Comparison of ENCODE assay signal across 10 cellular contexts in the genomic region with DNA sequence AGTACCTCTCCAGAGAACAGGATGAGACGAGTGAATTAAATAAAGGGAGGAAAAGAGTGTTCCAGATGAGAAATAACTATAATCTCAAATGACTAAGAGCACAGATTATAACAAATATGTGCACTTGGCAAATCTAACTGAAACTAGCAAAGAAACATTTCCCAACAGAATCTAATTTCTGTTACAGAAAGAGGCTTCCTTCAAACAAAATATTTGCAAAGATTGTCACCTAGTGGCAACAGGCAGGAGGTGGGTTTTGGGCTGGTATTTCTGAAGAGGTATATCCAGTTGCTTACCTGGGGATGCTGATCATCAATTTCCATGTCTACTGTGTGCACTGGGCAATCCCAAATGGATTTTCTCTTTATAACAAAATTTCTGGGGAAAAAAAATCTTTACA. TPM values are rescaled to one million over a fixed set of nuclear protein-coding genes. Genes with fewer than 3 reads are reported as not detected.
DNase-seq lines count a peak whose midpoint lies in the region; ATAC-seq, FAIRE-seq and TF ChIP-seq lines count a peak whose summit lies in the region.
"Had no signal": no experiment of that assay in that cellular context is flagged by ENCODE, and none has a peak within 500 bp of the region (broad histone marks: within the 10 kb centered on the region; RNA-seq: fewer than 3 reads in every experiment).

No MANE protein-coding gene starts in this region.

- no peak overlapping the region for H3K4me3 Mint-ChIP-seq in nephron progenitor cell
- H3K4me3 Mint-ChIP-seq: natural killer cell treated with Interleukin-12 subunit alpha and Interleukin-12 subunit beta and Interleukin-15 and Interleukin-18, amount 100 ng/mL, for 72 hours had no signal

- no peak overlapping the region for H3K4me2 ChIP-seq in GM12878 (ENCODE audit: control insufficient read depth, insufficient read depth)

- TF ChIP-seq POLR2A in GM12878 (IDR thresholded peaks at IDR 0.05; ENCODE audit: low read depth, low read length) = no peak

- H2AFZ ChIP-seq in GM12878 (ENCODE audit: control insufficient read depth, low read depth, low read length) = no peak overlapping the region

- TF ChIP-seq RAD21 in Ishikawa (IDR thresholded peaks at IDR 0.05; ENCODE audit: low read depth) (peak; percentile 66), GM12878 (IDR thresholded peaks at IDR 0.05; ENCODE audit: insufficient read depth, low read depth, low read length) (peak; percentile 75)

- H3K36me3 Mint-ChIP-seq in nephron progenitor cell (ENCODE audit: low read depth) = no peaks in the 10 kb centered on the region
- H3K36me3 Mint-ChIP-seq: natural killer cell treated with Interleukin-12 subunit alpha and Interleukin-12 subunit beta and Interleukin-15 and Interleukin-18, amount 100 ng/mL, for 72 hours had no signal

- no peaks in the 10 kb centered on the region for H3K9me3 Mint-ChIP-seq in nephron progenitor cell
- H3K9me3 Mint-ChIP-seq: natural killer cell treated with Interleukin-12 subunit alpha and Interleukin-12 subunit beta and Interleukin-15 and Interleukin-18, amount 100 ng/mL, for 72 hours had no signal

- H3K4me3 ChIP-seq in GM12878 (no peak overlapping the region), colonic mucosa (no peak overlapping the region), WERI-Rb-1 (ENCODE audit: low read depth, low read length) (no peak overlapping the region)

- no peak overlapping the region for H3K27ac ChIP-seq in GM12878 (ENCODE audit: control insufficient read depth, insufficient read depth)
- no peak overlapping the region for H3K27ac ChIP-seq in colonic mucosa
- no peak overlapping the region for H3K27ac ChIP-seq in WERI-Rb-1

- H3K27me3 ChIP-seq in GM12878 (replicated peaks in 1 of 2; ENCODE audit: control insufficient read depth in 2 of 2, insufficient read depth in 2 of 2, low read length in 1 of 2) = peaks cover 0 to 3% of the 10 kb centered on the region in 2 experiments; a peak in 1 of 4 replicates
- no peaks in the 10 kb centered on the region for H3K27me3 ChIP-seq in colonic mucosa
- peaks cover 58% of the 10 kb centered on the region for H3K27me3 ChIP-seq in WERI-Rb-1 (ENCODE audit: insufficient read depth, low read depth, severe bottlenecking)

- 6% methylated on average over 1 of the region's 1 CpG for WGBS in GM12878 (ENCODE audit: insufficient coverage, insufficient replicate concordance, low lambda C conversion rate, missing lambda C conversion rate)

- FAIRE-seq in GM12878 (lab: Jason Lieb, UNC) = no peak

- peaks cover 5% of the 10 kb centered on the region for H3K4me1 Mint-ChIP-seq in nephron progenitor cell

- H3K4me1 ChIP-seq in GM12878 (ENCODE audit: control insufficient read depth, insufficient read depth, low read length) = no peaks in the 10 kb centered on the region; the same call in 1 of the 2 replicates
- H3K4me1 ChIP-seq in colonic mucosa = no peaks in the 10 kb centered on the region

- DNase-seq in GM04503 (ENCODE audit: low read depth) = peak; percentile 42
- no peak for DNase-seq in GM12878 (ENCODE audit: low read depth, low spot score)
- no peak for DNase-seq in nephron progenitor cell
- no peak for DNase-seq in colonic mucosa
- no peak for DNase-seq in WERI-Rb-1
- DNase-seq in SKM-1 treated with dmso at 0.1 percent for 144 hours (lab: John Stamatoyannopoulos, UW; ENCODE audit: unreplicated experiment) = no peak
- DNase-seq: effector CD8-positive, alpha-beta T cell had no signal

- no peaks in the 10 kb centered on the region for H3K79me2 ChIP-seq in GM12878 (ENCODE audit: control insufficient read depth, insufficient read depth, low read length)

- TF ChIP-seq EP300 in Ishikawa (IDR thresholded peaks at IDR 0.05; ENCODE audit: borderline replicate concordance) (no peak), GM12878 (IDR thresholded peaks at IDR 0.05; ENCODE audit: borderline replicate concordance in 1 of 2, control insufficient read depth in 1 of 2, low read depth in 2 of 2, low read length in 2 of 2) (no peak)

- H3K9ac ChIP-seq in GM12878 (ENCODE audit: control insufficient read depth, insufficient read depth, low read length) = no peak overlapping the region
- H3K9ac ChIP-seq in colonic mucosa (ENCODE audit: low read depth in 2 of 2, low read length in 2 of 2) = no peak overlapping the region

- peak; percentile 30; the same call in 2 of the 3 replicates for ATAC-seq in GM12878
- ATAC-seq in GM19452 (IDR thresholded peaks at IDR 0.05; ENCODE audit: unreplicated experiment) = no peak
- ATAC-seq: natural killer cell treated with Interleukin-12 subunit alpha and Interleukin-12 subunit beta and Interleukin-15 and Interleukin-18, amount 100 ng/mL, for 72 hours had no signal

- in situ Hi-C loops in GM12878 (cut with MboI) = no loop called here

- intact Hi-C loops in GM12878 (cut with micrococcal nuclease; ENCODE audit: unreplicated experiment) = loop anchor here (10.0 kb wide), 1 partner anchor 233 kb away; no protein-coding TSS in a partner anchor
- intact Hi-C loops in colonic mucosa (cut with DNase I) = no loop called here

- H3K9me3 ChIP-seq in GM12878 (replicated peaks; ENCODE audit: control insufficient read depth, insufficient read depth, low read length) = no peaks in the 10 kb centered on the region
- H3K9me3 ChIP-seq in colonic mucosa = no peaks in the 10 kb centered on the region
- H3K9me3 ChIP-seq in WERI-Rb-1 (ENCODE audit: severe bottlenecking) = no peaks in the 10 kb centered on the region

- no peaks in the 10 kb centered on the region for H4K20me1 ChIP-seq in GM12878 (ENCODE audit: control insufficient read depth, insufficient read depth)

- CTCF ChIA-PET in GM12878 (lab: Yijun Ruan, JAX) = no interaction called here

- BruUV-seq in GM12878 (replicated peaks; lab: Mats Ljungman, UMichigan) = no TSS peak

- SMC1A ChIA-PET in GM12878 (lab: Charles Lee; ENCODE audit: uncharacterized antibody, unreplicated experiment) = interaction anchor here (1.1 kb wide), 1 partner anchor 93 kb away, joined by 3 read pairs; no protein-coding TSS in a partner anchor

- TF ChIP-seq CTCF in GM12878 (IDR thresholded peaks at IDR 0.05 in 2 of 3, conservative IDR thresholded peaks at IDR 0.05 in 1 of 3; ENCODE audit: control insufficient read depth in 2 of 3, extremely low read depth in 1 of 3, insufficient read depth in 1 of 3, low read depth in 3 of 3, low read length in 3 of 3) (peak; percentile 39 to 62 (median 43); a peak in 5 of 6 replicates), nephron progenitor cell (IDR thresholded peaks at IDR 0.05) (peak; percentile 45), colonic mucosa (IDR thresholded peaks at IDR 0.05) (no peak), WERI-Rb-1 (IDR thresholded peaks at IDR 0.05; ENCODE audit: low read depth, low read length) (no peak)

- RAD21 ChIA-PET in GM12878 (lab: Charles Lee; ENCODE audit: unreplicated experiment) = interaction anchor here (0.8 kb wide), 1 partner anchor 35 kb away, joined by 3 read pairs; no protein-coding TSS in a partner anchor

- H3K36me3 ChIP-seq in GM12878 (ENCODE audit: control insufficient read depth in 2 of 2, insufficient read depth in 2 of 2, low read length in 1 of 2) = no peaks in the 10 kb centered on the region
- no peaks in the 10 kb centered on the region for H3K36me3 ChIP-seq in colonic mucosa
- no peaks in the 10 kb centered on the region for H3K36me3 ChIP-seq in WERI-Rb-1

- POLR2A ChIA-PET in GM12878 (lab: Charles Lee) = no interaction called here

- H3K27ac Mint-ChIP-seq in nephron progenitor cell = no peak overlapping the region
- H3K27ac Mint-ChIP-seq: natural killer cell treated with Interleukin-12 subunit alpha and Interleukin-12 subunit beta and Interleukin-15 and Interleukin-18, amount 100 ng/mL, for 72 hours had no signal

- peaks cover 60% of the 10 kb centered on the region for H3K27me3 Mint-ChIP-seq in nephron progenitor cell (ENCODE audit: low read depth, poor library complexity)

TF ChIP-seq in Ishikawa, 13 proteins besides CTCF, POLR2A, EP300 and RAD21 (continues in another document):
- TF ChIP-seq CREB1 (IDR thresholded peaks at IDR 0.05; ENCODE audit: low read depth) (no peak), EGR1 (IDR thresholded peaks at IDR 0.05) (no peak)

TF ChIP-seq in GM12878, 131 proteins besides CTCF, POLR2A, EP300 and RAD21 (continues in another document):
- no peak for TF ChIP-seq RBBP5 (conservative IDR thresholded peaks at IDR 0.05)

RNA-seq across cellular contexts. Expression of gene SPDL1, which starts 5.6 kb away (rescaled TPM):
- 33.6 and 40.2 TPM in 2 replicates for total RNA-seq in GM12878 (2013; cell fraction: nucleolus; rRNA removed)
- total RNA-seq in GM12878 (2014; rRNA removed) (34.2 and 38.9 TPM in 2 replicates), GM12878 (2014; rRNA removed; fragmentation: Illumina TruSeq; extraction: Trizol) (49.1 and 51.5 TPM in 2 replicates), GM12878 (2021) (34.5 and 39.2 TPM in 2 replicates), colonic mucosa (10 to 100 TPM in 1 of 2 donors, 1 to 10 TPM in 1; 8.0 to 13.7 TPM)
- polyA plus RNA-seq in GM12878 (2011; ENCODE audit: low read depth) = 9.1 TPM
- polyA plus RNA-seq in GM12878 (2011; rRNA removed) (39.7 and 70.1 TPM in 2 replicates), GM12878 (2014; fragmentation: Illumina TruSeq; extraction: Trizol) (67.6 TPM in 2 replicates), GM12878 (2014; fragmentation: Nextera tagmentation; extraction: Ambion mirVana) (10 to 100 TPM; 36.6 to 40.4 TPM), GM12878 (2014; rRNA removed) (39.2 and 53.0 TPM in 2 replicates), GM12878 (2016; fragmentation: Nextera tagmentation; extraction: Ambion mirVana) (10 to 100 TPM; 60.6 to 69.9 TPM)
- 12.9 and 14.3 TPM in 2 replicates for polyA plus RNA-seq in GM12878 (2011; cell fraction: cytosol; rRNA removed)
- 41.2 and 50.0 TPM in 2 replicates for polyA plus RNA-seq in GM12878 (2011; cell fraction: nucleus; rRNA removed)
- 17.6 and 18.1 TPM in 2 replicates for polyA plus RNA-seq in GM12878 (2012)
- polyA minus RNA-seq in GM12878 (2011; rRNA and poly(A)+ RNA removed) = 18.7 and 25.0 TPM in 2 replicates
- polyA minus RNA-seq in GM12878 (2011; cell fraction: cytosol; rRNA and poly(A)+ RNA removed) = 11.9 and 12.7 TPM in 2 replicates
- 28.4 and 37.2 TPM in 2 replicates for polyA minus RNA-seq in GM12878 (2011; cell fraction: nucleus; rRNA and poly(A)+ RNA removed)

RNA-seq across cellular contexts. Expression of gene DOCK2, which starts 59.1 kb away (rescaled TPM):
- 746 and 764 TPM in 2 replicates for total RNA-seq in GM12878 (2013; cell fraction: nucleolus; rRNA removed)
- 172 and 178 TPM in 2 replicates for total RNA-seq in GM12878 (2014; rRNA removed)
- 125 and 126 TPM in 2 replicates for total RNA-seq in GM12878 (2014; rRNA removed; fragmentation: Illumina TruSeq; extraction: Trizol)
- total RNA-seq in GM12878 (2021) = 179 and 192 TPM in 2 replicates
- 75.8 TPM for polyA plus RNA-seq in GM12878 (2011; ENCODE audit: low read depth)
- polyA plus RNA-seq in GM12878 (2011; rRNA removed) = 130 and 171 TPM in 2 replicates
- 148 and 150 TPM in 2 replicates for polyA plus RNA-seq in GM12878 (2011; cell fraction: cytosol; rRNA removed)
- polyA plus RNA-seq in GM12878 (2011; cell fraction: nucleus; rRNA removed) = 183 and 219 TPM in 2 replicates
- polyA plus RNA-seq in GM12878 (2012) = 87.1 and 104 TPM in 2 replicates
- 123 and 129 TPM in 2 replicates for polyA plus RNA-seq in GM12878 (2014; fragmentation: Illumina TruSeq; extraction: Trizol)
- 10 to 100 TPM; 34.2 to 41.6 TPM for polyA plus RNA-seq in GM12878 (2014; fragmentation: Nextera tagmentation; extraction: Ambion mirVana)
- polyA plus RNA-seq in GM12878 (2014; rRNA removed) = 95.5 and 104 TPM in 2 replicates
- polyA plus RNA-seq in GM12878 (2016; fragmentation: Nextera tagmentation; extraction: Ambion mirVana) = 100 to 1,000 TPM; 109 to 114 TPM
- polyA minus RNA-seq in GM12878 (2011; rRNA and poly(A)+ RNA removed) = 381 and 449 TPM in 2 replicates
- polyA minus RNA-seq in GM12878 (2011; cell fraction: cytosol; rRNA and poly(A)+ RNA removed) = 66.6 and 92.6 TPM in 2 replicates
- 411 and 600 TPM in 2 replicates for polyA minus RNA-seq in GM12878 (2011; cell fraction: nucleus; rRNA and poly(A)+ RNA removed)
- total RNA-seq in colonic mucosa = 1 to 10 TPM; 4.8 to 6.0 TPM

Comparison
In these comparisons a context has a peak if more than half of its experiments do, and no peak if none do; other contexts are left out.
1. CTCF ChIP-seq: peak in GM12878 (3 of 3) and nephron progenitor cell (single experiment); none in colonic mucosa (single experiment) and WERI-Rb-1 (single experiment).
2. RNA of gene DOCK2, which starts 59.1 kb away (total RNA-seq): 125 to 764 TPM in GM12878; 4.8 to 6.0 TPM in colonic mucosa; every median in the first group is over 10 times any median in the second.